ENCODE assay signal across 8 cellular contexts in the genomic region with DNA sequence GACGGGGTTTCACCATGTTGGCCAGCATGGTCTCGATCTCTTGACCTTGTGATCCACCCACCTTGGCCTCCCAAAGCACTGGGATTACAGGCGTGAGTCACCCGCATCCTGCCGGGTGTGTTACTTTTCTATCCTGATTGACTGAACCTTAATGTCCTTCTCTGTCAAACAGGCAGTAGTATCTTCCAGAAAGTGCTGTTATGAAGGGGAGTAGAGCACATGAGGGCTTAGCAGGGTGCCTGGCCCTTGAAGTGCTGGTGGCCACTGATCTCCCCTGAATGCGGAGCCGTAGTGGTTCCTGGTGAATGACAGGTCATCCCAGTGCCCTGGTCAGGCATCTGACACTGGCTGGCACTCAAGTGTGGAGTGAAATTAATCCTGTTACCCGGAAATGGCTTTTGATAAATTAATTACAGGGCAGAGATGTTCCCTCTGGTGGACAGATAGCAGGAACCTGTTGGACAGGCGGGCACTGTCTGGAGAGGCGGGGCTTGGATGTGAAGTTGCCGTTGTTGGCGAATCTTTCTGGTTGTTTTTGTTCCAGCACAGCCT. TPM values are rescaled to one million over a fixed set of nuclear protein-coding genes. Genes with fewer than 3 reads are reported as not detected.
A peak's percentile ranks its signal among the peaks of the same experiment; 100 is the strongest.
DNase-seq lines count a peak whose midpoint lies in the region; ATAC-seq and TF ChIP-seq lines count a peak whose summit lies in the region.

No MANE protein-coding gene starts in this region.

- no peak for DNase-seq in CD8-positive, alpha-beta memory T cell
- DNase-seq in NCI-H69 (lab: John Stamatoyannopoulos, UW), result peak; percentile 62
- no peak for DNase-seq in effector memory CD4-positive, alpha-beta T cell
- DNase-seq in T-helper 9 cell, result no peak
- no peak for DNase-seq in effector CD4-positive, alpha-beta T cell
- DNase-seq in activated CD4-positive, alpha-beta T cell treated with anti-CD3 and anti-CD28 coated beads, Interleukin-2, amount 50 U/mL, for 4 hours, result no peak

- H3K9me3 ChIP-seq in CD8-positive, alpha-beta memory T cell (ENCODE audit: low read length), result no peaks in the 10 kb centered on the region
- H3K9me3 ChIP-seq in effector memory CD4-positive, alpha-beta T cell (ENCODE audit: control insufficient read depth, low read length), result no peaks in the 10 kb centered on the region

- no peaks in the 10 kb centered on the region for H3K27me3 ChIP-seq in CD8-positive, alpha-beta memory T cell (ENCODE audit: insufficient read depth, low read length, poor library complexity, severe bottlenecking)
- no peaks in the 10 kb centered on the region for H3K27me3 ChIP-seq in effector memory CD4-positive, alpha-beta T cell (replicated peaks; ENCODE audit: control insufficient read depth, insufficient read depth, low read length, poor library complexity, severe bottlenecking)

- H3K4me1 ChIP-seq in CD8-positive, alpha-beta memory T cell (ENCODE audit: insufficient read depth, low read length), result peaks cover 70% of the 10 kb centered on the region
- H3K4me1 ChIP-seq in effector memory CD4-positive, alpha-beta T cell (ENCODE audit: control insufficient read depth, insufficient read depth, low read length, poor library complexity, severe bottlenecking), result peaks cover 35% of the 10 kb centered on the region

- H3K4me3 Mint-ChIP-seq in CD8-positive, alpha-beta memory T cell, result peak overlapping the region in 5 of 7 donors; percentile 13 to 49 (median 29)
- H3K4me3 Mint-ChIP-seq in nephron, result peak overlapping the region in 1 of 3 experiments; percentile 34

- peaks cover 6% of the 10 kb centered on the region for H3K36me3 ChIP-seq in CD8-positive, alpha-beta memory T cell (ENCODE audit: insufficient read depth, low read length)
- peaks cover 8% of the 10 kb centered on the region for H3K36me3 ChIP-seq in effector memory CD4-positive, alpha-beta T cell (ENCODE audit: control insufficient read depth, insufficient read depth, low read length)

- H3K9me3 Mint-ChIP-seq in CD8-positive, alpha-beta memory T cell, result no peaks in the 10 kb centered on the region
- H3K9me3 Mint-ChIP-seq in nephron, result no peaks in the 10 kb centered on the region

- CTCF ChIA-PET in CD8-positive, alpha-beta memory T cell (lab: Charles Lee), result no interaction called here

- H3K36me3 Mint-ChIP-seq in CD8-positive, alpha-beta memory T cell, result peaks cover 0 to 51% (median 9%) of the 10 kb centered on the region in 3 donors
- peaks cover 38% of the 10 kb centered on the region for H3K36me3 Mint-ChIP-seq in nephron (ENCODE audit: low read depth)

- peaks cover 73 to 89% (median 89%) of the 10 kb centered on the region in 3 donors for H3K4me1 Mint-ChIP-seq in CD8-positive, alpha-beta memory T cell
- peaks cover 57% of the 10 kb centered on the region for H3K4me1 Mint-ChIP-seq in nephron

- peak overlapping the region in 6 of 8 donors; percentile 40 to 84 (median 69) for H3K27ac Mint-ChIP-seq in CD8-positive, alpha-beta memory T cell
- H3K27ac Mint-ChIP-seq in nephron, result peak overlapping the region; percentile 80 to 82 (median 81)

- no peak overlapping the region for H3K4me3 ChIP-seq in CD8-positive, alpha-beta memory T cell (ENCODE audit: low read length)
- H3K4me3 ChIP-seq in effector memory CD4-positive, alpha-beta T cell (ENCODE audit: insufficient read depth, low read depth, low read length, poor library complexity, severe bottlenecking), result no peak overlapping the region

- no peak overlapping the region for H3K27ac ChIP-seq in CD8-positive, alpha-beta memory T cell (ENCODE audit: low read depth, low read length)
- peak overlapping the region; percentile 24 for H3K27ac ChIP-seq in effector memory CD4-positive, alpha-beta T cell (ENCODE audit: insufficient read depth, low read length, poor library complexity, severe bottlenecking)

- POLR2A ChIA-PET in CD8-positive, alpha-beta memory T cell (lab: Charles Lee), result no interaction called here

- no peak for ATAC-seq in HG03520 (IDR thresholded peaks at IDR 0.05; ENCODE audit: unreplicated experiment)

- no peaks in the 10 kb centered on the region for H3K27me3 Mint-ChIP-seq in CD8-positive, alpha-beta memory T cell
- H3K27me3 Mint-ChIP-seq in nephron (ENCODE audit: low read depth), result no peaks in the 10 kb centered on the region

- TF ChIP-seq CTCF in nephron (IDR thresholded peaks at IDR 0.05; ENCODE audit: unreplicated experiment in 3 of 3), result peak in 2 of 3 experiments; percentile 10 to 13

RNA-seq across cellular contexts. Expression of gene PRRC2B, which starts 28.4 kb away (rescaled TPM):
- total RNA-seq in CD8-positive, alpha-beta memory T cell, result 100 to 1,000 TPM; 146 TPM
- polyA plus RNA-seq in CD8-positive, alpha-beta memory T cell, result 42.1 TPM
